Comparison of ENCODE assay signal across 9 cellular contexts in the genomic region with DNA sequence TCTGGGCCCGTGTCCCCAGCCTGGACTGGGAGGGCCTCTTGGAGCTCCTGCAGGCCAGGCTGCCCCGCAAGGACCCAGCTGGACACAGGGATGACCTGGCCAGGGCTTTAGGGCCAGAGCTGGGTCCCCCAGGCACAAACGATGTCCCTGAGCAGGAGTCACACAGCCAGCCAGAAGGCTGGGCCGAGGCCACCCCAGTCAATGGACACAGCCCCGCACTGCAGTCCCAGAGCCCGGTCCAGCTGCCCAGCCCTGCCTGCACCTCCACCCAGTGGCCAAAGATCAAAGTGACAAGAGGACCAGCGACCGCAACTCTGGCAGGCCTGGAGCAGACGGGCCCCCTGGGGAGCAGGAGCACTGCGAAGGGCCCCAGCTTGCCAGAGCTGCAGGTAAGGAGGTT. TPM values are rescaled to one million over a fixed set of nuclear protein-coding genes. Genes with fewer than 3 reads are reported as not detected.
DNase-seq lines count a peak whose midpoint lies in the region; ATAC-seq and TF ChIP-seq lines count a peak whose summit lies in the region.
"Had no signal": no experiment of that assay in that cellular context is flagged by ENCODE, and none has a peak within 500 bp of the region (broad histone marks: within the 10 kb centered on the region; RNA-seq: fewer than 3 reads in every experiment).

No MANE protein-coding gene starts in this region.

- H3K27ac Mint-ChIP-seq in endodermal cell (no peak overlapping the region), T-cell (no peak overlapping the region)
- H3K27ac Mint-ChIP-seq in activated naive CD4-positive, alpha-beta T cell treated with anti-CD3 and anti-CD28 coated beads, Interleukin-2, amount 10 ng/mL, durations not matched to agents 7 days and 5 days: no peak overlapping the region

- no peaks in the 10 kb centered on the region for H3K9me3 ChIP-seq in endodermal cell (ENCODE audit: control insufficient read depth, low read length)

- ATAC-seq in T-cell (replicated peaks in 1 of 4): no peak
- ATAC-seq in HG03196 (IDR thresholded peaks at IDR 0.05; ENCODE audit: unreplicated experiment): no peak

- CTCF ChIA-PET in AG04449 (lab: Yijun Ruan, JAX) (interaction anchor here (0.8 to 1.7 kb wide), 6 partner anchors 39 to 102 kb away, joined by 3 to 7 read pairs (median 4); partner anchors contain the start of gene NOL12), T-cell (lab: Charles Lee) (no interaction called here)
- CTCF ChIA-PET in activated naive CD4-positive, alpha-beta T cell treated with anti-CD3 and anti-CD28 coated beads, Interleukin-2, amount 10 ng/mL, durations not matched to agents 7 days and 5 days (lab: Charles Lee): no interaction called here

- H3K9me3 Mint-ChIP-seq in endodermal cell (no peaks in the 10 kb centered on the region), T-cell (no peaks in the 10 kb centered on the region)
- no peaks in the 10 kb centered on the region for H3K9me3 Mint-ChIP-seq in activated naive CD4-positive, alpha-beta T cell treated with anti-CD3 and anti-CD28 coated beads, Interleukin-2, amount 10 ng/mL, durations not matched to agents 7 days and 5 days

- H3K4me3 Mint-ChIP-seq in endodermal cell: no peak overlapping the region
- no peak overlapping the region for H3K4me3 Mint-ChIP-seq in activated naive CD4-positive, alpha-beta T cell treated with anti-CD3 and anti-CD28 coated beads, Interleukin-2, amount 10 ng/mL, durations not matched to agents 7 days and 5 days
- no peak overlapping the region for H3K4me3 Mint-ChIP-seq in T-cell

- POLR2A ChIA-PET in AG04449 (lab: Yijun Ruan, JAX): no interaction called here
- POLR2A ChIA-PET in T-cell (lab: Charles Lee): no interaction called here

- H3K27me3 ChIP-seq in endodermal cell (ENCODE audit: control insufficient read depth, insufficient read depth, low read length, poor library complexity, severe bottlenecking): no peaks in the 10 kb centered on the region

- H3K9ac ChIP-seq in endodermal cell (ENCODE audit: extremely low read depth, low read length, poor library complexity, severe bottlenecking): no peak overlapping the region

- peak; percentile 41 for TF ChIP-seq CTCF in AG04449 (IDR thresholded peaks at IDR 0.05; ENCODE audit: insufficient read depth, low read length, missing control alignments)
- peak; percentile 57 for TF ChIP-seq CTCF in LNCaP clone FGC (IDR thresholded peaks at IDR 0.05; ENCODE audit: control insufficient read depth, extremely low read depth, insufficient read depth)
- TF ChIP-seq CTCF in endodermal cell (conservative IDR thresholded peaks at IDR 0.05): peak; percentile 74

- H3K27ac ChIP-seq in endodermal cell (ENCODE audit: low read depth, low read length): no peak overlapping the region

- DNase-seq in AG04449 (ENCODE audit: low read depth, low spot score) (no peak), LNCaP clone FGC (ENCODE audit: low read depth) (no peak), endodermal cell (peak; percentile 89), medulla oblongata (ENCODE audit: extremely low spot score) (peak; percentile 40), occipital lobe (lab: John Stamatoyannopoulos, UW) (no peak), T-cell (no peak)
- DNase-seq in activated naive CD4-positive, alpha-beta T cell treated with anti-CD3 and anti-CD28 coated beads, Interleukin-2, amount 10 ng/mL, durations not matched to agents 7 days and 5 days: no peak
- DNase-seq: NCI-H524 had no signal

- H3K4me1 ChIP-seq in endodermal cell (ENCODE audit: control insufficient read depth, insufficient read depth, low read length): peaks cover 6% of the 10 kb centered on the region

- H3K36me3 ChIP-seq in endodermal cell (ENCODE audit: control insufficient read depth, insufficient read depth, low read length): peaks cover 5% of the 10 kb centered on the region

- H3K4me3 ChIP-seq in AG04449 (ENCODE audit: low read depth, low read length) (no peak overlapping the region), LNCaP clone FGC (ENCODE audit: low read depth, low read length) (no peak overlapping the region), endodermal cell (ENCODE audit: low read length) (no peak overlapping the region)

- peaks cover 22% of the 10 kb centered on the region for H3K4me1 Mint-ChIP-seq in endodermal cell
- no peaks in the 10 kb centered on the region for H3K4me1 Mint-ChIP-seq in activated naive CD4-positive, alpha-beta T cell treated with anti-CD3 and anti-CD28 coated beads, Interleukin-2, amount 10 ng/mL, durations not matched to agents 7 days and 5 days
- H3K4me1 Mint-ChIP-seq in T-cell: no peaks in the 10 kb centered on the region

- 73% methylated on average over 10 of the region's 10 CpGs for WGBS in endodermal cell (ENCODE audit: insufficient coverage in 1 of 2, insufficient read length in 1 of 2), 2 experiments

- peaks cover 28% of the 10 kb centered on the region for H3K27me3 Mint-ChIP-seq in endodermal cell (ENCODE audit: insufficient read depth)
- H3K27me3 Mint-ChIP-seq in activated naive CD4-positive, alpha-beta T cell treated with anti-CD3 and anti-CD28 coated beads, Interleukin-2, amount 10 ng/mL, durations not matched to agents 7 days and 5 days: peaks cover 9% of the 10 kb centered on the region
- peaks cover 4% of the 10 kb centered on the region in 2 donors for H3K27me3 Mint-ChIP-seq in T-cell

- peaks cover 14% of the 10 kb centered on the region for H3K36me3 Mint-ChIP-seq in endodermal cell (ENCODE audit: low read depth)
- H3K36me3 Mint-ChIP-seq in activated naive CD4-positive, alpha-beta T cell treated with anti-CD3 and anti-CD28 coated beads, Interleukin-2, amount 10 ng/mL, durations not matched to agents 7 days and 5 days: no peaks in the 10 kb centered on the region
- H3K36me3 Mint-ChIP-seq in T-cell: no peaks in the 10 kb centered on the region

RNA-seq across cellular contexts. Expression of gene TRIOBP, which starts 38.2 kb away (rescaled TPM):
- 10 to 100 TPM; 74.7 to 82.2 TPM for total RNA-seq in endodermal cell
- polyA plus RNA-seq in endodermal cell (2013, experiment 1 of 2): 48.8 TPM
- polyA plus RNA-seq in endodermal cell (2013, experiment 2 of 2): 50.9 TPM
- 13.4 TPM for total RNA-seq in occipital lobe
- 10 to 100 TPM; 14.5 to 36.8 (median 31.1) TPM for total RNA-seq in T-cell

RNA-seq across cellular contexts. Expression of gene NOL12, which starts 48.9 kb away (rescaled TPM):
- total RNA-seq in endodermal cell (10 to 100 TPM; 21.9 to 26.8 TPM), occipital lobe (18.2 TPM), T-cell (10 to 100 TPM; 29.2 to 52.4 (median 47.5) TPM)
- polyA plus RNA-seq in endodermal cell (2013, experiment 1 of 2): 28.1 TPM
- 24.4 TPM for polyA plus RNA-seq in endodermal cell (2013, experiment 2 of 2)

RNA-seq across cellular contexts. Expression of gene LGALS1, which starts 59.6 kb away (rescaled TPM):
- total RNA-seq in endodermal cell (10 to 100 TPM; 10.4 to 16.0 TPM), occipital lobe (119 TPM), T-cell (100 to 1,000 TPM in 2 of 5 donors, 10 to 100 TPM in 3; 39.5 to 206 (median 99.2) TPM)
- polyA plus RNA-seq in endodermal cell (2013, experiment 1 of 2): 126 TPM
- 131 TPM for polyA plus RNA-seq in endodermal cell (2013, experiment 2 of 2)

Comparison
In these comparisons a context has a peak if more than half of its experiments do, and no peak if none do; other contexts are left out.
1. DNase-seq: peak in endodermal cell (single experiment) and medulla oblongata (single experiment); none in AG04449 (single experiment), LNCaP clone FGC (single experiment), activated naive CD4-positive, alpha-beta T cell treated with anti-CD3 and anti-CD28 coated beads, Interleukin-2, amount 10 ng/mL, durations not matched to agents 7 days and 5 days (single experiment), occipital lobe (single experiment) and T-cell (0 of 34).
2. Peak in every context shown above with its lines, with median percentiles within 50 percentile points of each other: CTCF ChIP-seq.